Comparison of ENCODE assay signal across 1 cellular context in the genomic region with DNA sequence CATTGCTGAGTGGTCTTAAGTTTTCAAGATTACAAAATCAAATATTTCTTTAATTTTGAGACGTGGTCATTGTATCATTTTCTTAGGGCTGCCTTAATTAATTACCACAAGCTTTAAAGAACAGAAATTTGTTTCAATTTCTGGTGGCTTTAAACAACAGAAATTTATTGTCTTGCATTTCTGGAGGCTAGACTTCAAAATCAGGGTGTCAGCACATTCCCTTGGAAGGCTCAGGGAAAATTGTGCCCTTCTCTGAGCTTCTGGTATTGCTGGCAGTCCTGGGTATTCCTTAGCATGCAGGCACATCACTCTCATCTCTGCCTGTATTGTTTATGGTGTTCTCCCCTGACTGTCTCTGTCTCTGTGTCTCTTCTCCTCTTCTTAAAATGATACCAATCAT.
TF ChIP-seq lines count a peak whose summit lies in the region.

No MANE protein-coding gene starts in this region.

TF ChIP-seq in HepG2, 621 proteins besides CTCF, POLR2A, EP300 and RAD21 (continued from another document):
- TF ChIP-seq, protein P1, sequence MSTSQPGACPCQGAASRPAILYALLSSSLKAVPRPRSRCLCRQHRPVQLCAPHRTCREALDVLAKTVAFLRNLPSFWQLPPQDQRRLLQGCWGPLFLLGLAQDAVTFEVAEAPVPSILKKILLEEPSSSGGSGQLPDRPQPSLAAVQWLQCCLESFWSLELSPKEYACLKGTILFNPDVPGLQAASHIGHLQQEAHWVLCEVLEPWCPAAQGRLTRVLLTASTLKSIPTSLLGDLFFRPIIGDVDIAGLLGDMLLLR (CRISPR knock-in tag; IDR thresholded peaks at IDR 0.05), result no peak
- TF ChIP-seq, protein P2, sequence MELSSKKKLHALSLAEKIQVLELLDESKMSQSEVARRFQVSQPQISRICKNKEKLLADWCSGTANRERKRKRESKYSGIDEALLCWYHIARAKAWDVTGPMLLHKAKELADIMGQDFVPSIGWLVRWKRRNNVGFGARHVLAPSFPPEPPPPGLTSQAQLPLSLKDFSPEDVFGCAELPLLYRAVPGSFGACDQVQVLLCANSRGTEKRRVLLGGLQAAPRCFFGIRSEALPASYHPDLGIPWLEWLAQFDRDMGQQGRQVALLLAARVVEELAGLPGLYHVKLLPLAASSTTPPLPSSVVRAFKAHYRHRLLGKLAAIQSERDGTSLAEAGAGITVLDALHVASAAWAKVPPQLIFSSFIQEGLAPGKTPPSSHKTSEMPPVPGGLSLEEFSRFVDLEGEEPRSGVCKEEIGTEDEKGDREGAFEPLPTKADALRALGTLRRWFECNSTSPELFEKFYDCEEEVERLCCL (CRISPR knock-in tag; IDR thresholded peaks at IDR 0.05; ENCODE audit: borderline replicate concordance), result no peak
- no peak for TF ChIP-seq NFIB (CRISPR knock-in tag; IDR thresholded peaks at IDR 0.05; ENCODE audit: borderline replicate concordance)
- TF ChIP-seq NFYB (CRISPR knock-in tag; IDR thresholded peaks at IDR 0.05), result no peak
- TF ChIP-seq KDM2A (CRISPR knock-in tag; IDR thresholded peaks at IDR 0.05; ENCODE audit: borderline replicate concordance, low read depth), result no peak
- TF ChIP-seq ZNF430 (CRISPR knock-in tag; IDR thresholded peaks at IDR 0.05), result no peak
- TF ChIP-seq ZNF180 (CRISPR knock-in tag; IDR thresholded peaks at IDR 0.05; ENCODE audit: borderline replicate concordance, low read depth), result no peak
- no peak for TF ChIP-seq GABPB1 (CRISPR knock-in tag; IDR thresholded peaks at IDR 0.05)
TF ChIP-seq in HepG2: peak in this region for 2.
